ENCODE assay signal across 8 cellular contexts in the genomic region with DNA sequence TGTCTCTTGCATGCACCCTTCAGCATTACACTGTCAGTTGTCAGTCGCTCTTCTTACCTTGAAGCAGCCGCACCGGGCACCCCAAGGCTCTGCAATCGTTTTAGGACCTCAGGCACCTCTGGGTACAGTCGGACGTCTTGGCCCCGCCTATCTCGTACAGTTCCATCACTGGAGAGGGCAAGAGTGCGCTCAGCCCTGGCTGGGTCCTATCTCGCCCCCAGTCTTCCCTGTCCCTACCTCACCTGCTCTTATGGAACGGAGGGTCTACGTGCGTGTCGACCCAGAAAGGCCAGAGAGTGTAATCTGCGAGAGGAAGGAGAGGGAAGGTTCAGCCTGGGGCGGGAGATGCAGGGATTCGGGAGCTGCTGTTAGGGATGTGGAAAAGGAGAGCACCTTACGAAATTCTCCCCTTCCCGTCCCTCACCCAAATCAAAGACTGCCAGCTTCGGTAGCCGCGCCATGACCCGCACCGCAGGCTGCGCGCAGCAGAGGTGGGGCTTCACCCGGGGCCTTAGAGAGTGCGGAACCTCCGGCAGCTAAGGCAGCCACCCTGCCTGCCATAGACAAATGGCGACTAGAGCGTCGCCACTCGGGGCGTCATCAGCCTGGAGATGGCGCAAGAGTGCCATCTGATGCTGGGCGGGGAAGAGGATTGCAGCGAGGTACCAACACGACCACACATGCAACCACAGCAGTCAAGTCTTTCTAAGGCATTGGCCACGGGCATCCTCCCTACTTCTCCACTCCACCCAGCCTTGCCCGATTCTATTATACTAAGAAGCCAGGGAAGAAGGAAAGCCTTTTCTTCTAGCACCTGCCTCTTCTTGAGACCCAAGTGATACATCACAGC. TPM values are rescaled to one million over a fixed set of nuclear protein-coding genes. Genes with fewer than 3 reads are reported as not detected.
DNase-seq lines count a peak whose midpoint lies in the region; FAIRE-seq and TF ChIP-seq lines count a peak whose summit lies in the region.

Gene MDP1 (minus strand): TSS at position 572 of the 850 bp plus-strand sequence. CDS start 111 bp downstream, at position 461.

- peak within 1 kb of the TSS; percentile 79 for H3K4me2 ChIP-seq in neuronal stem cell (ENCODE audit: insufficient read depth, low read length, poor library complexity, severe bottlenecking)

- peak within 1 kb of the TSS; percentile 89 for H4K8ac ChIP-seq in neuronal stem cell (ENCODE audit: low read depth, low read length)

- peak; percentile 46 for TF ChIP-seq POLR2A in H54 (IDR thresholded peaks at IDR 0.05; ENCODE audit: low read depth, low read length)

- H2BK15ac ChIP-seq in neuronal stem cell (ENCODE audit: low read length): no peak within 1 kb of the TSS

- H3K14ac ChIP-seq in neuronal stem cell (ENCODE audit: low read length): peak within 1 kb of the TSS; percentile 77

- no peak within 1 kb of the TSS for H2BK5ac ChIP-seq in neuronal stem cell (ENCODE audit: low read length)

- H3K4me1 ChIP-seq in neuronal stem cell (ENCODE audit: control insufficient read depth in 2 of 2, insufficient read depth in 1 of 2, low read depth in 1 of 2, low read length in 2 of 2): peaks cover 4 to 5% of the 10 kb centered on the region in 2 donors

- H3K27me3 ChIP-seq in neuronal stem cell (ENCODE audit: control insufficient read depth in 3 of 3, insufficient read depth in 3 of 3, low read depth in 1 of 3, low read length in 3 of 3): no peaks in the 10 kb centered on the region

- H3K4ac ChIP-seq in neuronal stem cell (ENCODE audit: low read length): no peak within 1 kb of the TSS

- H3K36me3 ChIP-seq in neuronal stem cell (replicated peaks in 1 of 2; ENCODE audit: control insufficient read depth in 2 of 2, insufficient read depth in 2 of 2, low read length in 2 of 2): peaks cover 8 to 37% of the 10 kb centered on the region in 2 donors

- H2AK5ac ChIP-seq in neuronal stem cell (ENCODE audit: low read depth, low read length): peak within 1 kb of the TSS; percentile 24

- peak; percentile 39 for TF ChIP-seq CTCF in foreskin fibroblast (IDR thresholded peaks at IDR 0.05; ENCODE audit: low read depth, low read length)
- TF ChIP-seq CTCF in subcutaneous adipose tissue (IDR thresholded peaks at IDR 0.05; ENCODE audit: low read depth): no peak

- peak within 1 kb of the TSS; percentile 14 for H2BK120ac ChIP-seq in neuronal stem cell (ENCODE audit: low read depth, low read length)

- no CpG with 5 or more reads among the region's 40 CpGs for WGBS in neuronal stem cell (ENCODE audit: extremely low coverage in 2 of 2, insufficient read length in 2 of 2, insufficient replicate concordance in 1 of 2), 2 donors

- peak within 1 kb of the TSS; percentile 31 for H3K23ac ChIP-seq in neuronal stem cell (ENCODE audit: low read depth, low read length, poor library complexity)

- H3K18ac ChIP-seq in neuronal stem cell (ENCODE audit: low read length): peak within 1 kb of the TSS; percentile 49

- H3K4me3 ChIP-seq in foreskin fibroblast (ENCODE audit: low read depth in 1 of 2, low read length in 2 of 2) (peak within 1 kb of the TSS; percentile 72 to 76), neuronal stem cell (ENCODE audit: low read length in 2 of 2) (peak within 1 kb of the TSS; percentile 78 to 91)

- no peaks in the 10 kb centered on the region for H3K79me1 ChIP-seq in neuronal stem cell (ENCODE audit: low read depth, low read length)

- no peak for FAIRE-seq in H54 (lab: Jason Lieb, UNC)

- H3K27ac ChIP-seq in neuronal stem cell (replicated peaks; ENCODE audit: low read length): peak within 1 kb of the TSS; percentile 52

- in situ Hi-C loops in G401 (cut with HindIII; ENCODE audit: low sequenced_read_pairs): no loop called here

- DNase-seq in G401 (ENCODE audit: low spot score): peak; percentile 95
- DNase-seq in H54 (ENCODE audit: insufficient read length, low spot score): no peak
- peak; percentile 83 for DNase-seq in LoVo (ENCODE audit: low spot score)
- DNase-seq in SHP77 (lab: John Stamatoyannopoulos, UW): peak; percentile 88 to 91
- peak; percentile 94 for DNase-seq in activated effector memory CD4-positive, alpha-beta T cell treated with anti-CD3 and anti-CD28 coated beads, Interleukin-2, amount 50 U/mL, for 16 hours
- DNase-seq in foreskin fibroblast: peak; percentile 91 to 96
- peak; percentile 77 for DNase-seq in neuronal stem cell (ENCODE audit: low spot score)

- H3K9ac ChIP-seq in neuronal stem cell (ENCODE audit: low read depth, low read length, poor library complexity): peak within 1 kb of the TSS; percentile 95

- H3K9me3 ChIP-seq in neuronal stem cell (replicated peaks in 1 of 2; ENCODE audit: control insufficient read depth in 2 of 2, insufficient read depth in 1 of 2, low read depth in 1 of 2, low read length in 2 of 2): no peaks in the 10 kb centered on the region

- H2BK12ac ChIP-seq in neuronal stem cell (ENCODE audit: low read length): no peak within 1 kb of the TSS

- H2AFZ ChIP-seq in neuronal stem cell (ENCODE audit: low read length): peak within 1 kb of the TSS; percentile 90

- H4K91ac ChIP-seq in neuronal stem cell (ENCODE audit: low read depth, low read length, poor library complexity): no peak within 1 kb of the TSS

RNA-seq across cellular contexts. Expression of gene MDP1, which starts in this region (rescaled TPM):
- total RNA-seq in G401 (2014; rRNA removed; shearing (Covaris generic)): 16.6 and 16.9 TPM in 2 replicates
- 26.4 TPM for polyA plus RNA-seq in neuronal stem cell (2013, experiment 1 of 2)
- 28.7 TPM for polyA plus RNA-seq in neuronal stem cell (2013, experiment 2 of 2)
- total RNA-seq in subcutaneous adipose tissue: 10 to 100 TPM; 14.3 to 30.3 (median 24.1) TPM
